In the genomic region with DNA sequence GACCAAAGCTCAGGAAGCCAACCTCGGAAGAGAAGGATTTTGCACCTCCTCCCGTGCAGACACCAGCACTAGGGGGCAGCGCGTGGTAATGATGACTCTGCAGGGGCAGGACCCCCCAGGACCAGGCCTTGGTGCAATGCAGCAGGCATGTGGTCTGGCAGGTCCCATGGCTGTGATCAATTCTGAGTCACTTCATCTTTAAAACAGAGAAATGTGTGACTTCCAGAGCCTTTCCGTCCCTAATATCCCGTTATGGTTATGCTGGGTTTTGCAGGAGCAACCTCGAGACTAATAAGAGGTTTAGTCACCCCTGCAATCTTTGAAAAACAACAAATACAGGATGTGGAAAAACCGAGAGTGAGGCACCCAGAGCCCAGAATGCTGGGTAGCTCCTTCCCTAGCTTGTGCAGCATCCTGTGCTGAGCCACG, we compare ENCODE assay signal across 15 cellular contexts. TPM values are rescaled to one million over a fixed set of nuclear protein-coding genes. Genes with fewer than 3 reads are reported as not detected.
DNase-seq lines count a peak whose midpoint lies in the region; FAIRE-seq and TF ChIP-seq lines count a peak whose summit lies in the region.
"Had no signal": no experiment of that assay in that cellular context is flagged by ENCODE, and none has a peak within 500 bp of the region (broad histone marks: within the 10 kb centered on the region; RNA-seq: fewer than 3 reads in every experiment).

No MANE protein-coding gene starts in this region.

- H4K20me1 ChIP-seq in astrocyte (ENCODE audit: insufficient read depth, low read length): no peaks in the 10 kb centered on the region

- peaks cover 20% of the 10 kb centered on the region for H3K4me1 Mint-ChIP-seq in astrocyte (ENCODE audit: low read depth, unreplicated experiment)

- no peaks in the 10 kb centered on the region for H3K79me2 ChIP-seq in astrocyte (ENCODE audit: insufficient read depth, low read length)

- H3K36me3 Mint-ChIP-seq in astrocyte (ENCODE audit: low read depth, unreplicated experiment): peaks cover 10% of the 10 kb centered on the region

- FAIRE-seq in astrocyte (lab: Jason Lieb, UNC): peak; percentile 93
- FAIRE-seq: pancreas had no signal

- TF ChIP-seq POLR2A in adrenal gland (IDR thresholded peaks at IDR 0.05): no peak

- H3K4me3 Mint-ChIP-seq in astrocyte (ENCODE audit: unreplicated experiment): no peak overlapping the region
- H3K4me3 Mint-ChIP-seq: effector memory CD8-positive, alpha-beta T cell had no signal

- no peaks in the 10 kb centered on the region for H3K27me3 ChIP-seq in astrocyte (ENCODE audit: insufficient read depth, low read length)
- peaks cover 2% of the 10 kb centered on the region for H3K27me3 ChIP-seq in kidney epithelial cell (ENCODE audit: control insufficient read depth, insufficient read depth, low read length)
- no peaks in the 10 kb centered on the region for H3K27me3 ChIP-seq in adrenal gland
- H3K27me3 ChIP-seq: pancreas had no signal

- peak overlapping the region; percentile 59 for H3K9ac ChIP-seq in astrocyte (ENCODE audit: low read length)

- DNase-seq in AG09319 (ENCODE audit: extremely low read depth, low read depth) (peak; percentile 3), HFF-Myc (ENCODE audit: extremely low read depth, low read depth) (peak; percentile 5), astrocyte (ENCODE audit: low read depth) (peak; percentile 96), kidney epithelial cell (ENCODE audit: low read depth) (peak; percentile 47), NCI-H146 treated with DMSO at 0.1 percent for 48 hours (lab: John Stamatoyannopoulos, UW; ENCODE audit: unreplicated experiment) (no peak), adrenal gland (no peak), SIG-M5 treated with dmso at 0.1 percent for 504 hours (lab: John Stamatoyannopoulos, UW; ENCODE audit: unreplicated experiment) (no peak)
- no peak for DNase-seq in activated effector memory CD4-positive, alpha-beta T cell treated with Interleukin-2 at 50 U/mL for 16 hours
- DNase-seq: activated CD4-positive, alpha-beta T cell treated with anti-CD3 and anti-CD28 coated beads for 48 hours; activated naive CD4-positive, alpha-beta T cell treated with anti-CD3 and anti-CD28 coated beads, Interleukin-2, amount 50 U/mL, for 16 hours; effector memory CD8-positive, alpha-beta T cell; GOT3; left colon; NCI-H2081; pancreas had no signal

- no peaks in the 10 kb centered on the region for H3K36me3 ChIP-seq in astrocyte (ENCODE audit: insufficient read depth, low read length)
- H3K36me3 ChIP-seq in kidney epithelial cell (ENCODE audit: control insufficient read depth, insufficient read depth, low read length): no peaks in the 10 kb centered on the region
- H3K36me3 ChIP-seq in adrenal gland (replicated peaks in 1 of 2): peaks cover 0 to 4% of the 10 kb centered on the region in 2 donors

- no peaks in the 10 kb centered on the region for H3K9me3 ChIP-seq in astrocyte (ENCODE audit: insufficient read depth, low read depth, low read length)
- H3K9me3 ChIP-seq in adrenal gland (replicated peaks in 1 of 3): no peaks in the 10 kb centered on the region
- H3K9me3 ChIP-seq: pancreas had no signal

- H3K9me3 Mint-ChIP-seq in astrocyte (ENCODE audit: unreplicated experiment): peaks cover 2% of the 10 kb centered on the region
- H3K9me3 Mint-ChIP-seq: effector memory CD8-positive, alpha-beta T cell had no signal

- H3K4me3 ChIP-seq in HFF-Myc (replicated peaks; ENCODE audit: low read depth, low read length) (no peak overlapping the region), astrocyte (ENCODE audit: insufficient read depth, low read depth, low read length) (no peak overlapping the region), kidney epithelial cell (ENCODE audit: low read depth, low read length) (no peak overlapping the region), adrenal gland (no peak overlapping the region)
- H3K4me3 ChIP-seq: pancreas had no signal

- H3K27me3 Mint-ChIP-seq in astrocyte (ENCODE audit: low read depth, unreplicated experiment): peaks cover 2% of the 10 kb centered on the region
- H3K27me3 Mint-ChIP-seq: effector memory CD8-positive, alpha-beta T cell had no signal

- H3K4me1 ChIP-seq in astrocyte (ENCODE audit: insufficient read depth, low read length) (peaks cover 35% of the 10 kb centered on the region), adrenal gland (replicated peaks in 1 of 2) (no peaks in the 10 kb centered on the region)
- H3K4me1 ChIP-seq: pancreas had no signal

- H3K4me2 ChIP-seq in astrocyte (ENCODE audit: low read length): peak overlapping the region; percentile 40

- TF ChIP-seq CTCF in AG09319 (IDR thresholded peaks at IDR 0.05; ENCODE audit: low read depth, low read length) (peak; percentile 21), HFF-Myc (IDR thresholded peaks at IDR 0.05; ENCODE audit: low read depth, low read length, missing control alignments) (peak; percentile 46), astrocyte (IDR thresholded peaks at IDR 0.05; ENCODE audit: insufficient read depth, low read depth, low read length) (peak; percentile 32), kidney epithelial cell (IDR thresholded peaks at IDR 0.05; ENCODE audit: insufficient read depth, low read length, poor library complexity, severe bottlenecking) (peak; percentile 37), adrenal gland (IDR thresholded peaks at IDR 0.05) (no peak)

- H3K27ac Mint-ChIP-seq in astrocyte (ENCODE audit: unreplicated experiment): peak overlapping the region; percentile 15
- H3K27ac Mint-ChIP-seq: effector memory CD8-positive, alpha-beta T cell had no signal

- 87 to 95% (median 89%) methylated on average over 8 to 9 of the region's 9 CpGs for WGBS in adrenal gland, 4 donors

- no peak overlapping the region for H2AFZ ChIP-seq in astrocyte (ENCODE audit: low read depth, low read length)

- intact Hi-C loops in adrenal gland (cut with DNase I): no loop called here

- H3K27ac ChIP-seq in astrocyte (ENCODE audit: low read depth, low read length): peak overlapping the region; percentile 90
- H3K27ac ChIP-seq in adrenal gland: no peak overlapping the region
- H3K27ac ChIP-seq: pancreas had no signal

RNA-seq across cellular contexts. Expression of gene GJD4, which starts 30.2 kb away (rescaled TPM):
- total RNA-seq in astrocyte: not detected in 2 replicates
- total RNA-seq in kidney epithelial cell: not detected in 2 replicates
- total RNA-seq in adrenal gland: not detected
- not detected for polyA plus RNA-seq in adrenal gland
- total RNA-seq: left colon, pancreas had no signal

Comparison
In these comparisons a context has a peak if more than half of its experiments do, and no peak if none do; other contexts are left out.
1. DNase-seq: peak in AG09319 (single experiment), HFF-Myc (single experiment), astrocyte (single experiment) and kidney epithelial cell (single experiment); none in activated effector memory CD4-positive, alpha-beta T cell treated with Interleukin-2 at 50 U/mL for 16 hours (single experiment), NCI-H146 treated with DMSO at 0.1 percent for 48 hours (single experiment), adrenal gland (0 of 7) and SIG-M5 treated with dmso at 0.1 percent for 504 hours (single experiment).
2. CTCF ChIP-seq: peak in AG09319 (single experiment), HFF-Myc (single experiment), astrocyte (single experiment) and kidney epithelial cell (single experiment); none in adrenal gland (0 of 6).